Comparison of ENCODE assay signal across 8 cellular contexts in the genomic region with DNA sequence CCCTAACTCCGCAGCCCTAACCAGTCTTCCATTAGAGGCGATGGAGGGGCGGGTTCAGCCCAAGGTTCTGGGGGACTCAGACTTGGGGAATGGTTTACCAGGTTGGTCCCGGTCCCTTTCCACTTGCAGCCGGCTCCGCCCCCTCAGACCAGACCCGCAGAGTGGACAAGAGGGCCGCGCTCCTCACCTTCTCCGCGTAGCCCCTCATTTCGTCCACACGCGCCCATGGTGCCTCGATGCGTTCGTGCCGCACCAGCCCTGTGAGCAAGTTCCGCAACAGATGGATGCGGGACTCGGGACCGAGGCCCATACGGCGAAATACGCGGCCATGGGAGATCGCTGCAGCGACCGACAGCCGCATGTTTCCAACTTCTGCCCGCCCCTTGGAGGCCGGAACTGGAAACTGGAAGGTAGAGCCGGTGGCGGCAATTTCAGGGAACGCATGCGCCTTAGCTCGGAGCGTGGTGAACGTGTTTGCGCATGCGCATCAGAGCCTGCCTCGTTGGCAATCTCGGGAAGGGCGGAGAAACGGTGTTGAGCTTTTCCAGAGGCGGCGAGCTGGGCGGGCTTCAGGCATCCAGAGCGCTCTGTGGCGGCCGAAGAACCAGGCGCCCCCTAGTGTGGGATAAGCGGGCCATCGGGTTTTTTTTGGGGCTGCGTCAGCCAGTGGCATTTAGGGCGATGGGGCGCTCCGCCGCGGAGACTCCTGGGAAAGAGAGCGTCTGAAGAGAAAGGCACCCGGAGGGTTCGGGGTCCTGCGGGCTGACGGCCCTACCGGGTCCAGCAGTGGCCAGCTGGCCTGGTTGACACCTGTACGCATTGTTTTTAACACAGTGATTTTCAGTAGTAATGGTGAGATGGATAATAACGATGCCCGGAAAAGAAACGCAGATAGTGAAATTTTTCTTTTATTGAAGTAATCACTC. TPM values are rescaled to one million over a fixed set of nuclear protein-coding genes. Genes with fewer than 3 reads are reported as not detected.
DNase-seq lines count a peak whose midpoint lies in the region; TF ChIP-seq lines count a peak whose summit lies in the region.

A gene (minus strand): TSS at position 405 of the 926 bp plus-strand sequence. CDS start 44 bp downstream, at position 361.

- peak within 1 kb of the TSS; percentile 90 for H3K9ac ChIP-seq in GM23248

- H3K36me3 ChIP-seq in GM23248 (ENCODE audit: low read depth) (peaks cover 17% of the 10 kb centered on the region), esophagus squamous epithelium (peaks cover 0 to 29% (median 0%) of the 10 kb centered on the region in 3 donors)

- H2AFZ ChIP-seq in GM23248: peak within 1 kb of the TSS; percentile 92

- TF ChIP-seq POLR2A in esophagus squamous epithelium (IDR thresholded peaks at IDR 0.05): peak in 3 of 4 donors; percentile 58 to 87 (median 80)

- peak; percentile 99 for DNase-seq in EH (ENCODE audit: low read depth)
- DNase-seq in GM23248: peak; percentile 100
- DNase-seq in Kasumi-1 (lab: John Stamatoyannopoulos, UW): peak; percentile 99
- peak; percentile 99 for DNase-seq in RKO (ENCODE audit: low spot score)
- DNase-seq in activated T-helper 1 cell treated with Interleukin-2 at 50 U/mL for 16 hours (ENCODE audit: low read depth): peak; percentile 99
- DNase-seq in esophagus squamous epithelium (lab: John Stamatoyannopoulos, UW): peak; percentile 91
- peak; percentile 100 for DNase-seq in myocyte (ENCODE audit: low read depth)
- DNase-seq in stimulated activated CD8-positive, alpha-beta memory T cell treated with anti-CD3 and anti-CD28 coated beads, Interleukin-7, amount 100 ng/mL, for 48 hours (ENCODE audit: extremely low read depth in 1 of 2, low read depth in 1 of 2): peak; percentile 99

- H3K4me2 ChIP-seq in GM23248 (ENCODE audit: unreplicated experiment): peak within 1 kb of the TSS; percentile 100

- TF ChIP-seq CTCF in esophagus squamous epithelium (IDR thresholded peaks at IDR 0.05): peak; percentile 84 to 98 (median 94)

- peak within 1 kb of the TSS; percentile 96 for H3K4me3 ChIP-seq in GM23248
- H3K4me3 ChIP-seq in esophagus squamous epithelium: peak within 1 kb of the TSS; percentile 79 to 90 (median 86)

- H3K27ac ChIP-seq in GM23248 (peak within 1 kb of the TSS; percentile 83), esophagus squamous epithelium (peak within 1 kb of the TSS; percentile 82 to 97 (median 92))

- peaks cover 19% of the 10 kb centered on the region for H3F3A ChIP-seq in GM23248 (ENCODE audit: insufficient read depth)

- H3K79me2 ChIP-seq in GM23248 (ENCODE audit: insufficient read depth): peaks cover 32% of the 10 kb centered on the region

- H3K27me3 ChIP-seq in GM23248 (replicated peaks; ENCODE audit: insufficient read depth): no peaks in the 10 kb centered on the region
- no peaks in the 10 kb centered on the region for H3K27me3 ChIP-seq in esophagus squamous epithelium

- WGBS in GM23248 (ENCODE audit: low coverage in 1 of 2, low lambda C conversion rate in 2 of 2, missing lambda C conversion rate in 2 of 2), 2 experiments: 1 to 2% methylated on average over 69 of the region's 70 CpGs
- 0 to 1% methylated on average over 27 to 29 of the region's 70 CpGs for WGBS in esophagus squamous epithelium, 2 donors

- no peaks in the 10 kb centered on the region for H3K9me2 ChIP-seq in GM23248 (ENCODE audit: insufficient read depth)

- H3K9me3 ChIP-seq in GM23248 (ENCODE audit: low read depth): no peaks in the 10 kb centered on the region
- no peaks in the 10 kb centered on the region for H3K9me3 ChIP-seq in esophagus squamous epithelium

- H4K20me1 ChIP-seq in GM23248 (ENCODE audit: insufficient read depth): no peaks in the 10 kb centered on the region

- intact Hi-C loops in esophagus squamous epithelium (cut with DNase I): loop anchor here (5.0 kb wide), 1 partner anchor 81 kb away; a partner anchor contains a TSS

- in situ Hi-C loops in GM23248 (cut with MboI): no loop called here

- H3K4me1 ChIP-seq in GM23248 (ENCODE audit: insufficient read depth): peaks cover 15% of the 10 kb centered on the region
- peaks cover 5 to 27% (median 12%) of the 10 kb centered on the region in 3 donors for H3K4me1 ChIP-seq in esophagus squamous epithelium

RNA-seq across cellular contexts. Expression of the gene that starts here (rescaled TPM):
- 53.5 and 104 TPM in 2 replicates for total RNA-seq in GM23248 (2014; rRNA removed; shearing (Covaris generic))
- polyA plus RNA-seq in GM23248 (2016; fragmentation: Nextera tagmentation; extraction: Ambion mirVana): 107 and 114 TPM in 2 replicates
- total RNA-seq in esophagus squamous epithelium (10 to 100 TPM; 18.9 to 31.8 (median 26.1) TPM), myocyte (48.7 and 88.0 TPM in 2 replicates)
- 180 TPM for polyA plus RNA-seq in myocyte (2012)

Comparison
In these comparisons a context has a peak if more than half of its experiments do, and no peak if none do; other contexts are left out.
1. Peak in every context shown above with its lines: DNase-seq, H3K4me3 ChIP-seq and H3K27ac ChIP-seq.